Comparison of ENCODE assay signal across 14 cellular contexts in genomic region chr13:97276862-97277269, GRCh38. TPM values are rescaled to one million over a fixed set of nuclear protein-coding genes. Genes with fewer than 3 reads are reported as not detected.
DNase-seq lines count a peak whose midpoint lies in the region; ATAC-seq and TF ChIP-seq lines count a peak whose summit lies in the region.
"Had no signal": no experiment of that assay in that cellular context is flagged by ENCODE, and none has a peak within 500 bp of the region (broad histone marks: within the 10 kb centered on the region; RNA-seq: fewer than 3 reads in every experiment).

No MANE protein-coding gene starts in this region.

- peak overlapping the region; percentile 3 for H3K27ac Mint-ChIP-seq in activated CD4-positive, alpha-beta T cell treated with anti-CD3 and anti-CD28 coated beads for 36 hours
- no peak overlapping the region for H3K27ac Mint-ChIP-seq in activated CD4-positive, alpha-beta T cell treated with anti-CD3 and anti-CD28 coated beads, Interleukin-2, amount 10 ng/mL, durations not matched to agents 7 days and 5 days
- H3K27ac Mint-ChIP-seq: nephron progenitor cell had no signal

- no peaks in the 10 kb centered on the region for H3K9me3 ChIP-seq in subcutaneous abdominal adipose tissue (ENCODE audit: control insufficient read depth in 5 of 5, low read length in 5 of 5)

- H3K9ac ChIP-seq in subcutaneous abdominal adipose tissue (ENCODE audit: low read length in 5 of 5): peak overlapping the region in 1 of 5 donors; percentile 24
- H3K9ac ChIP-seq: KMS-11 had no signal

- DNase-seq in activated CD4-positive, alpha-beta T cell treated with anti-CD3 and anti-CD28 coated beads for 36 hours: no peak
- no peak for DNase-seq in activated CD4-positive, alpha-beta T cell treated with anti-CD3 and anti-CD28 coated beads, Interleukin-2, amount 10 ng/mL, durations not matched to agents 7 days and 5 days
- DNase-seq in M059J (ENCODE audit: low read depth) (peak; percentile 60), epithelial cell of esophagus (ENCODE audit: low read depth) (peak; percentile 28), NCI-H2107 (lab: John Stamatoyannopoulos, UW) (no peak)
- DNase-seq: 8988T, kidney glomerular epithelial cell, nephron progenitor cell, PC-3, T-helper 9 cell had no signal

- intact Hi-C loops in activated CD4-positive, alpha-beta T cell treated with anti-CD3 and anti-CD28 coated beads for 36 hours (cut with DNase I, micrococcal nuclease): no loop called here

- peak overlapping the region; percentile 66 for H3K27ac ChIP-seq in subcutaneous abdominal adipose tissue (ENCODE audit: low read depth, low read length)
- H3K27ac ChIP-seq: KMS-11 had no signal

- no peak overlapping the region for H3K4me3 ChIP-seq in epithelial cell of esophagus (ENCODE audit: low read length)
- H3K4me3 ChIP-seq in subcutaneous abdominal adipose tissue (ENCODE audit: low read depth in 1 of 5, low read length in 5 of 5): no peak overlapping the region

- H3K27me3 ChIP-seq in subcutaneous abdominal adipose tissue (ENCODE audit: control insufficient read depth in 5 of 5, insufficient read depth in 4 of 5, low read length in 5 of 5): no peaks in the 10 kb centered on the region

- no peaks in the 10 kb centered on the region for H3K27me3 Mint-ChIP-seq in activated CD4-positive, alpha-beta T cell treated with anti-CD3 and anti-CD28 coated beads for 36 hours
- H3K27me3 Mint-ChIP-seq in activated CD4-positive, alpha-beta T cell treated with anti-CD3 and anti-CD28 coated beads, Interleukin-2, amount 10 ng/mL, durations not matched to agents 7 days and 5 days: no peaks in the 10 kb centered on the region

- no peak overlapping the region for H3K4me3 Mint-ChIP-seq in activated CD4-positive, alpha-beta T cell treated with anti-CD3 and anti-CD28 coated beads for 36 hours
- H3K4me3 Mint-ChIP-seq in activated CD4-positive, alpha-beta T cell treated with anti-CD3 and anti-CD28 coated beads, Interleukin-2, amount 10 ng/mL, durations not matched to agents 7 days and 5 days: no peak overlapping the region
- H3K4me3 Mint-ChIP-seq: nephron progenitor cell had no signal

- H3K36me3 Mint-ChIP-seq in activated CD4-positive, alpha-beta T cell treated with anti-CD3 and anti-CD28 coated beads for 36 hours (ENCODE audit: low read depth): peaks cover 28% of the 10 kb centered on the region
- H3K36me3 Mint-ChIP-seq in activated CD4-positive, alpha-beta T cell treated with anti-CD3 and anti-CD28 coated beads, Interleukin-2, amount 10 ng/mL, durations not matched to agents 7 days and 5 days (ENCODE audit: low read depth): peaks cover 17% of the 10 kb centered on the region

- POLR2A ChIA-PET in activated CD4-positive, alpha-beta T cell treated with anti-CD3 and anti-CD28 coated beads for 36 hours (lab: Charles Lee): interaction anchor here (0.7 kb wide), 1 partner anchor 55 kb away, joined by 3 read pairs; no protein-coding TSS in a partner anchor
- POLR2A ChIA-PET in activated CD4-positive, alpha-beta T cell treated with anti-CD3 and anti-CD28 coated beads, Interleukin-2, amount 10 ng/mL, durations not matched to agents 7 days and 5 days (lab: Charles Lee): no interaction called here

- H3K36me3 ChIP-seq in subcutaneous abdominal adipose tissue (ENCODE audit: control insufficient read depth in 5 of 5, insufficient read depth in 5 of 5, low read length in 5 of 5): peaks cover 0 to 19% (median 9%) of the 10 kb centered on the region in 5 donors

- no peaks in the 10 kb centered on the region for H3K9me3 Mint-ChIP-seq in activated CD4-positive, alpha-beta T cell treated with anti-CD3 and anti-CD28 coated beads for 36 hours (ENCODE audit: low read depth)
- H3K9me3 Mint-ChIP-seq in activated CD4-positive, alpha-beta T cell treated with anti-CD3 and anti-CD28 coated beads, Interleukin-2, amount 10 ng/mL, durations not matched to agents 7 days and 5 days: no peaks in the 10 kb centered on the region
- H3K9me3 Mint-ChIP-seq: nephron progenitor cell had no signal

- H3K4me1 ChIP-seq in subcutaneous abdominal adipose tissue (ENCODE audit: control insufficient read depth in 5 of 5, insufficient read depth in 5 of 5, low read length in 5 of 5): peaks cover 2 to 73% (median 58%) of the 10 kb centered on the region in 5 donors

- TF ChIP-seq CTCF in epithelial cell of esophagus (IDR thresholded peaks at IDR 0.05; ENCODE audit: insufficient read depth, low read depth, low read length, missing control alignments): no peak

- CTCF ChIA-PET in activated CD4-positive, alpha-beta T cell treated with anti-CD3 and anti-CD28 coated beads for 36 hours (lab: Charles Lee): interaction anchor here (0.5 to 1.0 kb wide), 3 partner anchors 23 to 135 kb away, joined by 3 read pairs; no protein-coding TSS in a partner anchor
- CTCF ChIA-PET in activated CD4-positive, alpha-beta T cell treated with anti-CD3 and anti-CD28 coated beads, Interleukin-2, amount 10 ng/mL, durations not matched to agents 7 days and 5 days (lab: Charles Lee): interaction anchor here (0.6 kb wide), 2 partner anchors 19 to 41 kb away, joined by 5 read pairs; no protein-coding TSS in a partner anchor

- H3K4me1 Mint-ChIP-seq in activated CD4-positive, alpha-beta T cell treated with anti-CD3 and anti-CD28 coated beads for 36 hours: peaks cover 48% of the 10 kb centered on the region
- peaks cover 3% of the 10 kb centered on the region for H3K4me1 Mint-ChIP-seq in activated CD4-positive, alpha-beta T cell treated with anti-CD3 and anti-CD28 coated beads, Interleukin-2, amount 10 ng/mL, durations not matched to agents 7 days and 5 days

- peak; percentile 78 for ATAC-seq in activated CD4-positive, alpha-beta T cell treated with anti-CD3 and anti-CD28 coated beads for 36 hours
- ATAC-seq in HG02623 (IDR thresholded peaks at IDR 0.05; ENCODE audit: unreplicated experiment) (no peak), GM19328 (IDR thresholded peaks at IDR 0.05; ENCODE audit: unreplicated experiment) (no peak)
- ATAC-seq: PC-3 had no signal

RNA-seq across cellular contexts. Expression of gene MBNL2, which starts 54.7 kb away (rescaled TPM):
- 10 to 100 TPM; 16.7 to 24.5 TPM for total RNA-seq in activated CD4-positive, alpha-beta T cell treated with anti-CD3 and anti-CD28 coated beads for 36 hours
- total RNA-seq in activated CD4-positive, alpha-beta T cell treated with anti-CD3 and anti-CD28 coated beads, Interleukin-2, amount 10 ng/mL, durations not matched to agents 7 days and 5 days: 10 to 100 TPM; 13.4 to 15.5 TPM
- 57.2 and 72.8 TPM in 2 replicates for total RNA-seq in M059J (2014; rRNA removed; shearing (Covaris generic))

Comparison
In these comparisons a context has a peak if more than half of its experiments do, and no peak if none do; other contexts are left out.
1. DNase-seq: peak in M059J (single experiment) and epithelial cell of esophagus (single experiment); none in activated CD4-positive, alpha-beta T cell treated with anti-CD3 and anti-CD28 coated beads for 36 hours (single experiment), activated CD4-positive, alpha-beta T cell treated with anti-CD3 and anti-CD28 coated beads, Interleukin-2, amount 10 ng/mL, durations not matched to agents 7 days and 5 days (single experiment) and NCI-H2107 (single experiment).